Comparison of ENCODE assay signal across 8 cellular contexts in genomic region chr7:99579956-99580777, GRCh38. TPM values are rescaled to one million over a fixed set of nuclear protein-coding genes. Genes with fewer than 3 reads are reported as not detected.
DNase-seq lines count a peak whose midpoint lies in the region; ATAC-seq, FAIRE-seq and TF ChIP-seq lines count a peak whose summit lies in the region.

No MANE protein-coding gene starts in this region.

- FAIRE-seq in D721Med (lab: Jason Lieb, UNC) (no peak), HTR-8/SVneo (lab: Jason Lieb, UNC) (no peak)

- peaks cover 0 to 2% (median 0%) of the 10 kb centered on the region in 5 donors for H3K27me3 Mint-ChIP-seq in naive thymus-derived CD8-positive, alpha-beta T cell
- no peaks in the 10 kb centered on the region for H3K27me3 Mint-ChIP-seq in stimulated activated naive CD8-positive, alpha-beta T cell treated with anti-CD3 and anti-CD28 coated beads, Interleukin-15, amount 100 ng/mL, for 72 hours

- peak overlapping the region; percentile 80 to 96 (median 94) for H3K27ac Mint-ChIP-seq in naive thymus-derived CD8-positive, alpha-beta T cell
- H3K27ac Mint-ChIP-seq in stimulated activated naive CD8-positive, alpha-beta T cell treated with anti-CD3 and anti-CD28 coated beads, Interleukin-15, amount 100 ng/mL, for 72 hours = peak overlapping the region; percentile 81 to 93

- TF ChIP-seq CTCF in D721Med (IDR thresholded peaks at IDR 0.05; ENCODE audit: insufficient read depth, missing control alignments) (peak; percentile 55), esophagus squamous epithelium (IDR thresholded peaks at IDR 0.05) (peak in 3 of 6 experiments; percentile 12 to 29 (median 18))

- POLR2A ChIA-PET in naive thymus-derived CD8-positive, alpha-beta T cell (lab: Charles Lee) = interaction anchor here (0.6 to 4.9 kb wide), 9 partner anchors 22 to 170 kb away, joined by 3 to 37 read pairs (median 4); partner anchors contain the start of genes FAM200A, ZKSCAN5, ZNF394 and ZNF655

- H3K9me3 ChIP-seq in esophagus squamous epithelium = no peaks in the 10 kb centered on the region

- DNase-seq in D721Med (ENCODE audit: insufficient read length, low spot score) (no peak), NCI-H2227 (lab: John Stamatoyannopoulos, UW; ENCODE audit: unreplicated experiment) (peak; percentile 90), activated T-cell treated with anti-CD3 and anti-CD28 coated beads for 4 hours (peak; percentile 56), esophagus squamous epithelium (lab: John Stamatoyannopoulos, UW) (no peak), HTR-8/SVneo (ENCODE audit: insufficient read length, low spot score) (no peak)
- peak; percentile 51 to 84 (median 65) for DNase-seq in naive thymus-derived CD8-positive, alpha-beta T cell
- DNase-seq in stimulated activated naive CD8-positive, alpha-beta T cell treated with anti-CD3 and anti-CD28 coated beads, Interleukin-15, amount 100 ng/mL, for 72 hours = peak; percentile 56 to 64

- peaks cover 0 to 22% (median 7%) of the 10 kb centered on the region in 3 donors for H3K4me1 ChIP-seq in esophagus squamous epithelium

- no peaks in the 10 kb centered on the region for H3K9me3 Mint-ChIP-seq in naive thymus-derived CD8-positive, alpha-beta T cell
- H3K9me3 Mint-ChIP-seq in stimulated activated naive CD8-positive, alpha-beta T cell treated with anti-CD3 and anti-CD28 coated beads, Interleukin-15, amount 100 ng/mL, for 72 hours = no peaks in the 10 kb centered on the region

- H3K4me3 Mint-ChIP-seq in naive thymus-derived CD8-positive, alpha-beta T cell = peak overlapping the region; percentile 87 to 98 (median 94)
- H3K4me3 Mint-ChIP-seq in stimulated activated naive CD8-positive, alpha-beta T cell treated with anti-CD3 and anti-CD28 coated beads, Interleukin-15, amount 100 ng/mL, for 72 hours = peak overlapping the region; percentile 83 to 89

- intact Hi-C loops in esophagus squamous epithelium (cut with DNase I) = no loop called here

- ATAC-seq in naive thymus-derived CD8-positive, alpha-beta T cell = peak; percentile 92
- peak; percentile 88 for ATAC-seq in stimulated activated naive CD8-positive, alpha-beta T cell treated with anti-CD3 and anti-CD28 coated beads, Interleukin-15, amount 100 ng/mL, for 72 hours
- ATAC-seq in GM21381 (IDR thresholded peaks at IDR 0.05; ENCODE audit: unreplicated experiment) = no peak

- WGBS in esophagus squamous epithelium, 2 donors = 4 to 7% methylated on average over 15 to 16 of the region's 54 CpGs

- no peak for TF ChIP-seq POLR2A in esophagus squamous epithelium (IDR thresholded peaks at IDR 0.05)

- H3K36me3 Mint-ChIP-seq in naive thymus-derived CD8-positive, alpha-beta T cell = no peaks in the 10 kb centered on the region

- H3K36me3 ChIP-seq in esophagus squamous epithelium = no peaks in the 10 kb centered on the region

- H3K27me3 ChIP-seq in esophagus squamous epithelium = no peaks in the 10 kb centered on the region

- H3K4me1 Mint-ChIP-seq in naive thymus-derived CD8-positive, alpha-beta T cell = peaks cover 6 to 19% (median 15%) of the 10 kb centered on the region in 4 donors
- peaks cover 22% of the 10 kb centered on the region for H3K4me1 Mint-ChIP-seq in stimulated activated naive CD8-positive, alpha-beta T cell treated with anti-CD3 and anti-CD28 coated beads, Interleukin-15, amount 100 ng/mL, for 72 hours

- H3K4me3 ChIP-seq in esophagus squamous epithelium = peak overlapping the region; percentile 46 to 67 (median 60)

- H3K27ac ChIP-seq in esophagus squamous epithelium = peak overlapping the region in 3 of 4 donors; percentile 18 to 64 (median 64)

RNA-seq across cellular contexts. Expression of gene TMEM225B, which starts 17.9 kb away (rescaled TPM):
- under 1 TPM in 2 of 4 donors, not detected in 2; 0.23 to 0.57 TPM for total RNA-seq in esophagus squamous epithelium
- 1 to 10 TPM; 2.3 to 2.5 TPM for total RNA-seq in naive thymus-derived CD8-positive, alpha-beta T cell
- polyA plus RNA-seq in naive thymus-derived CD8-positive, alpha-beta T cell = 1 to 10 TPM; 2.7 to 3.4 (median 2.8) TPM

RNA-seq across cellular contexts. Expression of gene ZNF655, which starts 21.7 kb away (rescaled TPM):
- 100 to 1,000 TPM in 3 of 4 donors, 10 to 100 TPM in 1; 78.6 to 167 (median 107) TPM for total RNA-seq in esophagus squamous epithelium
- total RNA-seq in naive thymus-derived CD8-positive, alpha-beta T cell = 100 to 1,000 TPM; 179 to 181 TPM
- polyA plus RNA-seq in naive thymus-derived CD8-positive, alpha-beta T cell = 10 to 100 TPM; 70.3 to 86.3 (median 74.3) TPM

RNA-seq across cellular contexts. Expression of gene FAM200A, which starts 28.3 kb away (rescaled TPM):
- total RNA-seq in esophagus squamous epithelium = 1 to 10 TPM; 1.9 to 5.6 (median 5.1) TPM
- total RNA-seq in naive thymus-derived CD8-positive, alpha-beta T cell = 10 to 100 TPM in 1 of 2 experiments, 1 to 10 TPM in 1; 8.6 to 11.3 TPM
- polyA plus RNA-seq in naive thymus-derived CD8-positive, alpha-beta T cell = 1 to 10 TPM; 3.2 to 6.3 (median 5.4) TPM

RNA-seq across cellular contexts. Expression of gene ZSCAN25, which starts 36.6 kb away (rescaled TPM):
- total RNA-seq in esophagus squamous epithelium = 10 to 100 TPM in 3 of 4 donors, 1 to 10 TPM in 1; 8.0 to 19.1 (median 14.9) TPM
- 10 to 100 TPM; 57.1 to 57.8 TPM for total RNA-seq in naive thymus-derived CD8-positive, alpha-beta T cell
- 10 to 100 TPM in 2 of 3 donors, 1 to 10 TPM in 1; 9.2 to 19.0 (median 16.2) TPM for polyA plus RNA-seq in naive thymus-derived CD8-positive, alpha-beta T cell

Comparison
In these comparisons a context has a peak if more than half of its experiments do, and no peak if none do; other contexts are left out.
1. DNase-seq: peak in NCI-H2227 (single experiment), activated T-cell treated with anti-CD3 and anti-CD28 coated beads for 4 hours (single experiment), naive thymus-derived CD8-positive, alpha-beta T cell (10 of 10) and stimulated activated naive CD8-positive, alpha-beta T cell treated with anti-CD3 and anti-CD28 coated beads, Interleukin-15, amount 100 ng/mL, for 72 hours (2 of 2); none in D721Med (single experiment), esophagus squamous epithelium (single experiment) and HTR-8/SVneo (single experiment).